In the genomic region with DNA sequence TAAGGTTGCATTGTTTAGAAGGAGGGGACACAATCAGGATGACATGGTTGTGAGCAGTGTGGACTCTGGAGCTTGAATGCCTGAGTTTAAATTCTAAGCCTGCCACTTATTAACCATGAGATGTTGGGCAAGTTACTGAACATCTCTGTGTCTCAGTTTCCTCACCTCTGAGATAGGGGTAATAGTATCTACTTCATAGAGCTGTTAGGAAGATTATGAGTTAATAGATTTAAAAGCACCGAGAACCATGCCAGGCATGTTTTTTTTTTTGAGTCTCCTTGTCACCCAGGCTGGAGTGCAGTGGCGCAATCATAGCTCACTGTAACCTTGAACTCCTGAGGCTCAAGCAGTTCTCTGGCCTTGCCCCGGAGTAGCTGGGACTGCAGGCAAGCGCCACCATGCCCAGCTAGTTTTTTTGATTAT, we compare ENCODE assay signal across 1 cellular context.
TF ChIP-seq lines count a peak whose summit lies in the region.

No MANE protein-coding gene starts in this region.

TF ChIP-seq in HepG2, 621 proteins besides CTCF, POLR2A, EP300 and RAD21 (continued from another document):
- TF ChIP-seq HNF1A (IDR thresholded peaks at IDR 0.05; ENCODE audit: low read depth) = peak; percentile 63; the same call in 1 of the 2 replicates
- peak; percentile 68; the same call in 1 of the 2 replicates for TF ChIP-seq HNF1A (CRISPR knock-in tag; IDR thresholded peaks at IDR 0.05; ENCODE audit: borderline replicate concordance)
- 0 out of 2 replicates have a peak, but pooled peaks have one; percentile 50 for TF ChIP-seq KAT7 (CRISPR knock-in tag; IDR thresholded peaks at IDR 0.05; ENCODE audit: borderline replicate concordance)
- TF ChIP-seq POGZ (CRISPR knock-in tag; IDR thresholded peaks at IDR 0.05) = no peak; the same call in 1 of the 2 replicates
- TF ChIP-seq, protein P1, sequence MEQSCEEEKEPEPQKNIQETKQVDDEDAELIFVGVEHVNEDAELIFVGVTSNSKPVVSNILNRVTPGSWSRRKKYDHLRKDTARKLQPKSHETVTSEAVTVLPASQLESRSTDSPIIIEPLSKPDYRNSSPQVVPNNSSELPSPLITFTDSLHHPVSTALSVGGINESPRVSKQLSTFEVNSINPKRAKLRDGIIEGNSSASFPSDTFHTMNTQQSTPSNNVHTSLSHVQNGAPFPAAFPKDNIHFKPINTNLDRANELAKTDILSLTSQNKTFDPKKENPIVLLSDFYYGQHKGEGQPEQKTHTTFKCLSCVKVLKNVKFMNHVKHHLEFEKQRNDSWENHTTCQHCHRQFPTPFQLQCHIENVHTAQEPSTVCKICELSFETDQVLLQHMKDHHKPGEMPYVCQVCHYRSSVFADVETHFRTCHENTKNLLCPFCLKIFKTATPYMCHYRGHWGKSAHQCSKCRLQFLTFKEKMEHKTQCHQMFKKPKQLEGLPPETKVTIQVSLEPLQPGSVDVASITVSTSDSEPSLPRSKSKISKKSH (CRISPR knock-in tag; IDR thresholded peaks at IDR 0.05; ENCODE audit: borderline replicate concordance) = no peak
- TF ChIP-seq TBX2 (CRISPR knock-in tag; IDR thresholded peaks at IDR 0.05; ENCODE audit: borderline replicate concordance) = peak; percentile 22; the same call in 1 of the 2 replicates
- no peak for TF ChIP-seq ZNF276 (CRISPR knock-in tag; IDR thresholded peaks at IDR 0.05; ENCODE audit: low read depth)
- TF ChIP-seq SOX6 (IDR thresholded peaks at IDR 0.05) = no peak
- TF ChIP-seq SOX6 (CRISPR knock-in tag; IDR thresholded peaks at IDR 0.05) = peak; percentile 79
- 0 out of 2 replicates have a peak, but pooled peaks have one; percentile 15 for TF ChIP-seq TAF1 (CRISPR knock-in tag; IDR thresholded peaks at IDR 0.05)
- TF ChIP-seq, protein P2, sequence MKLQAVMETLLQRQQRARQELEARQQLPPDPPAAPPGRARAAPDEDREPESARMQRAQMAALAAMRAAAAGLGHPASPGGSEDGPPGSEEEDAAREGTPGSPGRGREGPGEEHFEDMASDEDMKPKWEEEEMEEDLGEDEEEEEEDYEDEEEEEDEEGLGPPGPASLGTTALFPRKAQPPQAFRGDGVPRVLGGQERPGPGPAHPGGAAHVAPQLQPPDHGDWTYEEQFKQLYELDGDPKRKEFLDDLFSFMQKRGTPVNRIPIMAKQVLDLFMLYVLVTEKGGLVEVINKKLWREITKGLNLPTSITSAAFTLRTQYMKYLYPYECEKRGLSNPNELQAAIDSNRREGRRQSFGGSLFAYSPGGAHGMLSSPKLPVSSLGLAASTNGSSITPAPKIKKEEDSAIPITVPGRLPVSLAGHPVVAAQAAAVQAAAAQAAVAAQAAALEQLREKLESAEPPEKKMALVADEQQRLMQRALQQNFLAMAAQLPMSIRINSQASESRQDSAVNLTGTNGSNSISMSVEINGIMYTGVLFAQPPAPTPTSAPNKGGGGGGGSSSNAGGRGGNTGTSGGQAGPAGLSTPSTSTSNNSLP (IDR thresholded peaks at IDR 0.05; ENCODE audit: low read depth, low read length) = 0 out of 2 replicates have a peak, but pooled peaks have one; percentile 34
- 0 out of 2 replicates have a peak, but pooled peaks have one; percentile 30 for TF ChIP-seq ZBTB25 (CRISPR knock-in tag; IDR thresholded peaks at IDR 0.05)
- 0 out of 2 replicates have a peak, but pooled peaks have one; percentile 55 for TF ChIP-seq HNF4G (IDR thresholded peaks at IDR 0.05; ENCODE audit: borderline replicate concordance, low read depth, low read length)
- TF ChIP-seq HNF4G (CRISPR knock-in tag; IDR thresholded peaks at IDR 0.05; ENCODE audit: borderline replicate concordance, low read depth) = no peak
- TF ChIP-seq KMT2B (CRISPR knock-in tag; IDR thresholded peaks at IDR 0.05) = no peak
- TF ChIP-seq FOXP1 (IDR thresholded peaks at IDR 0.05) = no peak
- TF ChIP-seq FOXP1 (CRISPR knock-in tag; IDR thresholded peaks at IDR 0.05) = peak; percentile 10; the same call in 1 of the 2 replicates
- peak; percentile 33; the same call in 1 of the 2 replicates for TF ChIP-seq PITX1 (CRISPR knock-in tag; IDR thresholded peaks at IDR 0.05)
- peak; percentile 57; the same call in 1 of the 2 replicates for TF ChIP-seq AHDC1 (CRISPR knock-in tag; IDR thresholded peaks at IDR 0.05; ENCODE audit: borderline replicate concordance)
- TF ChIP-seq POGK (CRISPR knock-in tag; conservative IDR thresholded peaks at IDR 0.05) = no peak
- TF ChIP-seq MBNL3 (CRISPR knock-in tag; conservative IDR thresholded peaks at IDR 0.05) = no peak
- 0 out of 2 replicates have a peak, but pooled peaks have one; percentile 61 for TF ChIP-seq ESRRA (CRISPR knock-in tag; IDR thresholded peaks at IDR 0.05; ENCODE audit: low read depth)
- TF ChIP-seq THRA (CRISPR knock-in tag; IDR thresholded peaks at IDR 0.05; ENCODE audit: borderline replicate concordance) = peak; percentile 46; the same call in 1 of the 2 replicates
- peak; percentile 76; the same call in 1 of the 2 replicates for TF ChIP-seq CEBPB (IDR thresholded peaks at IDR 0.05; ENCODE audit: borderline replicate concordance, low read depth, low read length)
TF ChIP-seq in HepG2: peak in this region for 52.
